Comparison of ENCODE assay signal across 1 cellular context in the genomic region with DNA sequence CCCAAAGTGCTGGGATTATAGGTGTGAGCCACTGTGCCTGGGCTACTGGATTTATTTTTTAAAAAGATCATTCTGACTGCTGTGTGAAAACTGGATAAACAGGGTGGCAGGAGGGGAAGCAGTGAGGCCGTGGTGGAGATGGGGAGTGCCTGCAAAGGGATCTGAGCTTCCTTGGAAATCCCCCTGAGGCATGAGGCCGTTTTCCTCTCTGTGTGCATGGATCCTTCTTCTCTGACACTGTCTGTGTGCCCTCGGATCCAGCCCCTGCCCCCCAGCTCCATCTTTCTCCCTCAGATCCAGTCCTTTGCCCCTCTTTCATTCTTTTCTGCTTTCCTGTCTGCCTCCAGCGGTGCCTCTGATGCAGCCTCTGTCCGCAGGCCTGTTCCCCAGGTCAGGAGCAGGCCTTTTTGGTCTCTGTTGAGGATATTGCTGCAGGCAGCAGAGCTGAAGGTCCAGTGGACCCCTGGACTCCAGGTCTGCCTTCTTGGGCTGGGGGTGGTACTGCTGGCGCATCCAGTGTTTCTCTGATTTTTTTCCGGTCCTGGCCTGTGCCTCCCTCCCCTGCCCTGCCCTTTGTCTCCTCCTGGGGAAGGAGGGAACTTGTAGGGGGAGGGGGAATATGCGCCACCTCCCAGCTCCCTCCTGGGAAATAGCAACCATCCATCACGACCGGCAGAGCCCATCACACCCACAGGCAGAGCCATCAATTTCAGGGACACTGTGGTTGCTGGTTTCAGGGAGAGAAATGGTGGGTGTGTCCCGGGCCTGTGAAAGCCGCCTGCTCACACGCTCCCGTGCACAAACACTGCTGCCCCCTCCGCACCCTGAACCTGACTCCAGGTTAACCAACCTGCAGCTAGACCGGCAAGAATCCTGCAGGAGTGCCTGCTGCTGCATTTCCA.
TF ChIP-seq lines count a peak whose summit lies in the region.

No MANE protein-coding gene starts in this region.

TF ChIP-seq in IMR-90, 13 proteins besides CTCF, POLR2A, EP300 and RAD21:
- TF ChIP-seq MAFK (IDR thresholded peaks at IDR 0.05; ENCODE audit: low read depth, low read length) (no peak), CEBPB (IDR thresholded peaks at IDR 0.05; ENCODE audit: low read depth, low read length) (no peak), RFX5 (IDR thresholded peaks at IDR 0.05; ENCODE audit: low read depth, low read length) (no peak), RCOR1 (IDR thresholded peaks at IDR 0.05; ENCODE audit: insufficient replicate concordance, low read length) (no peak), SMC3 (IDR thresholded peaks at IDR 0.05; ENCODE audit: low read depth, low read length) (no peak), CHD1 (IDR thresholded peaks at IDR 0.05; ENCODE audit: low read depth, low read length) (no peak), MAZ (IDR thresholded peaks at IDR 0.05; ENCODE audit: borderline replicate concordance, low read depth, low read length) (no peak)
- TF ChIP-seq, protein P1, sequence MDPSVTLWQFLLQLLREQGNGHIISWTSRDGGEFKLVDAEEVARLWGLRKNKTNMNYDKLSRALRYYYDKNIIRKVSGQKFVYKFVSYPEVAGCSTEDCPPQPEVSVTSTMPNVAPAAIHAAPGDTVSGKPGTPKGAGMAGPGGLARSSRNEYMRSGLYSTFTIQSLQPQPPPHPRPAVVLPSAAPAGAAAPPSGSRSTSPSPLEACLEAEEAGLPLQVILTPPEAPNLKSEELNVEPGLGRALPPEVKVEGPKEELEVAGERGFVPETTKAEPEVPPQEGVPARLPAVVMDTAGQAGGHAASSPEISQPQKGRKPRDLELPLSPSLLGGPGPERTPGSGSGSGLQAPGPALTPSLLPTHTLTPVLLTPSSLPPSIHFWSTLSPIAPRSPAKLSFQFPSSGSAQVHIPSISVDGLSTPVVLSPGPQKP (IDR thresholded peaks at IDR 0.05; ENCODE audit: borderline replicate concordance, low read depth, low read length), result no peak
